9 cellular contexts compared by ENCODE assay signal in genomic region chr1:112507896-112508241, GRCh38. TPM values are rescaled to one million over a fixed set of nuclear protein-coding genes. Genes with fewer than 3 reads are reported as not detected.
A peak's percentile ranks its signal among the peaks of the same experiment; 100 is the strongest.
DNase-seq lines count a peak whose midpoint lies in the region; FAIRE-seq and TF ChIP-seq lines count a peak whose summit lies in the region.
"Had no signal": no experiment of that assay in that cellular context is flagged by ENCODE, and none has a peak within 500 bp of the region (broad histone marks: within the 10 kb centered on the region; RNA-seq: fewer than 3 reads in every experiment).

No MANE protein-coding gene starts in this region.

- H3K36me3 ChIP-seq in HUES6 (ENCODE audit: control insufficient read depth, insufficient read depth, low read length) (no peaks in the 10 kb centered on the region), iPS-20b (ENCODE audit: insufficient read depth, low read depth, low read length) (no peaks in the 10 kb centered on the region)

- H3K9me3 ChIP-seq in AG04450 (ENCODE audit: control insufficient read depth, insufficient read depth, low read length) (peaks cover 7% of the 10 kb centered on the region; the same call in 1 of the 2 replicates), HUES6 (ENCODE audit: control insufficient read depth, insufficient read depth, low read depth, low read length) (no peaks in the 10 kb centered on the region), iPS-20b (ENCODE audit: insufficient read depth, low read depth, low read length) (no peaks in the 10 kb centered on the region)

- CTCF ChIA-PET in AG04450 (lab: Charles Lee) = no interaction called here

- H3K4me1 ChIP-seq in HUES6 (ENCODE audit: control insufficient read depth, insufficient read depth, low read length) (peaks cover 13% of the 10 kb centered on the region), iPS-20b (ENCODE audit: insufficient read depth, low read length) (peaks cover 7% of the 10 kb centered on the region; the same call in 1 of the 2 replicates)

- TF ChIP-seq CTCF in AG04450 (IDR thresholded peaks at IDR 0.05; ENCODE audit: low read depth, low read length) = no peak

- H3K27ac ChIP-seq in AG04450 (ENCODE audit: low read depth, low read length) (no peak overlapping the region), HUES6 (ENCODE audit: low read depth, low read length) (no peak overlapping the region), iPS-20b (ENCODE audit: low read length) (no peak overlapping the region)

- POLR2A ChIA-PET in AG04450 (lab: Yijun Ruan, JAX) = no interaction called here

- DNase-seq in AG04450 (ENCODE audit: low read depth, low spot score) (no peak), dedifferentiated amniotic fluid mesenchymal stem cell (ENCODE audit: extremely low spot score) (no peak), GM12892 (ENCODE audit: insufficient read length) (no peak), kidney tubule cell (ENCODE audit: low spot score) (no peak)
- peak; percentile 74 for DNase-seq in activated effector memory CD4-positive, alpha-beta T cell treated with anti-CD3 and anti-CD28 coated beads, Interleukin-2, amount 50 U/mL, for 16 hours
- DNase-seq in stimulated activated CD8-positive, alpha-beta memory T cell treated with anti-CD3 and anti-CD28 coated beads, Interleukin-4, amount 100 ng/mL, for 48 hours = peak; percentile 41

- peak overlapping the region; percentile 56 for H3K4me3 ChIP-seq in AG04450 (ENCODE audit: low read depth, low read length)
- H3K4me3 ChIP-seq in HUES6 (ENCODE audit: low read depth, low read length) = peak overlapping the region; percentile 96
- H3K4me3 ChIP-seq in iPS-20b (ENCODE audit: low read length) = peak overlapping the region; percentile 81

- H3K9ac ChIP-seq in HUES6 (ENCODE audit: low read length) (no peak overlapping the region), iPS-20b (ENCODE audit: low read depth, low read length) (no peak overlapping the region; the same call in 1 of the 2 replicates)

- H3K27me3 ChIP-seq in AG04450 (ENCODE audit: control insufficient read depth, insufficient read depth, low read length) (peaks cover 50% of the 10 kb centered on the region), HUES6 (ENCODE audit: control insufficient read depth, insufficient read depth, low read length) (peaks cover 100% of the 10 kb centered on the region), iPS-20b (ENCODE audit: insufficient read depth, low read length) (peaks cover 100% of the 10 kb centered on the region)

- no peak for TF ChIP-seq POLR2A in GM12892 (IDR thresholded peaks at IDR 0.05; ENCODE audit: low read depth, low read length)

- no peak for FAIRE-seq in GM12892 (lab: Jason Lieb, UNC)
- FAIRE-seq: endometrium had no signal

RNA-seq across cellular contexts. Expression of gene WNT2B, which starts 0.9 kb away (rescaled TPM):
- 2.7 and 2.8 TPM in 2 replicates for polyA plus RNA-seq in AG04450 (2011; rRNA removed)
- 3.8 and 4.2 TPM in 2 replicates for polyA minus RNA-seq in AG04450 (2011; rRNA and poly(A)+ RNA removed)
- polyA plus RNA-seq in GM12892 (2012; ENCODE audit: missing spikeins) = 0.36 TPM

Comparison
In these comparisons a context has a peak if more than half of its experiments do, and no peak if none do; other contexts are left out.
1. DNase-seq: peak in activated effector memory CD4-positive, alpha-beta T cell treated with anti-CD3 and anti-CD28 coated beads, Interleukin-2, amount 50 U/mL, for 16 hours (single experiment) and stimulated activated CD8-positive, alpha-beta memory T cell treated with anti-CD3 and anti-CD28 coated beads, Interleukin-4, amount 100 ng/mL, for 48 hours (single experiment); none in AG04450 (single experiment), dedifferentiated amniotic fluid mesenchymal stem cell (single experiment), GM12892 (single experiment) and kidney tubule cell (single experiment).
2. Peak in every context shown above with its lines, with median percentiles within 50 percentile points of each other: H3K4me3 ChIP-seq.